ENCODE assay signal across 14 cellular contexts in genomic region chr12:26643532-26644315, GRCh38.
"Had no signal": no experiment of that assay in that cellular context is flagged by ENCODE, and none has a peak within 500 bp of the region (broad histone marks: within the 10 kb centered on the region; RNA-seq: fewer than 3 reads in every experiment).

No MANE protein-coding gene starts in this region.

- H3K9me3 ChIP-seq: breast epithelium, mucosa of descending colon, testis had no signal

- H3K27me3 Mint-ChIP-seq: activated naive CD8-positive, alpha-beta T cell treated with anti-CD3 and anti-CD28 coated beads for 36 hours; stimulated activated naive CD8-positive, alpha-beta T cell treated with anti-CD3 and anti-CD28 coated beads, Interleukin-15, Interleukin-2, amounts not matched to agents 100 ng/mL and 50 ng/mL, for 24 hours had no signal

- ATAC-seq: activated CD4-positive, CD25-positive, alpha-beta regulatory T cell treated with anti-CD3 and anti-CD28 coated beads, Interleukin-2, amount 50 U/mL, for 24 hours; left colon; mucosa of descending colon had no signal

- H3K27ac Mint-ChIP-seq: activated naive CD8-positive, alpha-beta T cell treated with anti-CD3 and anti-CD28 coated beads for 36 hours had no signal

- DNase-seq: activated effector memory CD4-positive, alpha-beta T cell treated with anti-CD3 and anti-CD28 coated beads, Interleukin-2, amount 50 U/mL, for 16 hours; activated naive CD8-positive, alpha-beta T cell treated with anti-CD3 and anti-CD28 coated beads for 36 hours; activated T-cell treated with anti-CD3 and anti-CD28 coated beads, Interleukin-2, amount 50 U/mL, for 1 hour; aorta; left colon; mucosa of descending colon; nephron progenitor cell; stimulated activated CD4-positive, alpha-beta T cell treated with anti-CD3 and anti-CD28 coated beads, Interleukin-2, amount 100 ng/mL, for 48 hours; T-helper 2 cell; testis had no signal

- H3K36me3 ChIP-seq: breast epithelium had no signal

- H3K4me1 Mint-ChIP-seq: activated naive CD8-positive, alpha-beta T cell treated with anti-CD3 and anti-CD28 coated beads for 36 hours; nephron progenitor cell had no signal

- H3K4me3 ChIP-seq: breast epithelium, lung, mucosa of descending colon, testis had no signal

- H3K27ac ChIP-seq: breast epithelium, testis had no signal

- H3K27me3 ChIP-seq: breast epithelium, testis had no signal

- H3K9me3 Mint-ChIP-seq: activated naive CD8-positive, alpha-beta T cell treated with anti-CD3 and anti-CD28 coated beads for 36 hours; nephron progenitor cell; stimulated activated naive CD8-positive, alpha-beta T cell treated with anti-CD3 and anti-CD28 coated beads, Interleukin-15, Interleukin-2, amounts not matched to agents 100 ng/mL and 50 ng/mL, for 24 hours had no signal

- H3K4me1 ChIP-seq: breast epithelium, testis had no signal

- H3K4me3 Mint-ChIP-seq: activated naive CD8-positive, alpha-beta T cell treated with anti-CD3 and anti-CD28 coated beads for 36 hours; nephron progenitor cell; stimulated activated naive CD8-positive, alpha-beta T cell treated with anti-CD3 and anti-CD28 coated beads, Interleukin-15, Interleukin-2, amounts not matched to agents 100 ng/mL and 50 ng/mL, for 24 hours had no signal
